32 cellular contexts compared by ENCODE assay signal in genomic region chr20:23946206-23946605, GRCh38. TPM values are rescaled to one million over a fixed set of nuclear protein-coding genes. Genes with fewer than 3 reads are reported as not detected.
"Had no signal": no experiment of that assay in that cellular context is flagged by ENCODE, and none has a peak within 500 bp of the region (broad histone marks: within the 10 kb centered on the region; RNA-seq: fewer than 3 reads in every experiment).

No MANE protein-coding gene starts in this region.

- ATAC-seq: stimulated activated effector memory CD8-positive, alpha-beta T cell treated with anti-CD3 and anti-CD28 coated beads, Interleukin-12 subunit alpha, Interleukin-12 subunit beta, amount 100 ng/mL, for 72 hours; stimulated activated memory B cell treated with anti-CD40 and anti-IgM and Interleukin-4, amounts not matched to agents 10 μg/mL and 1 μg/mL and 100 μg/mL, for 72 hours; stimulated activated naive B cell treated with anti-CD40 and anti-IgM and Interleukin-4, amounts not matched to agents 10 μg/mL and 1 μg/mL and 100 μg/mL, for 72 hours; stimulated activated naive CD8-positive, alpha-beta T cell treated with anti-CD3 and anti-CD28 coated beads, Interleukin-15, amount 100 ng/mL, for 72 hours; stimulated activated naive CD8-positive, alpha-beta T cell treated with anti-CD3 and anti-CD28 coated beads, Interleukin-15, Interleukin-2, amounts not matched to agents 100 U/mL and 50 U/mL, for 24 hours; upper lobe of right lung had no signal

- H3K36me3 Mint-ChIP-seq: stimulated activated effector memory CD8-positive, alpha-beta T cell treated with anti-CD3 and anti-CD28 coated beads, Interleukin-12 subunit alpha, Interleukin-12 subunit beta, amount 100 ng/mL, for 72 hours; stimulated activated memory B cell treated with anti-CD40 and anti-IgM and Interleukin-4, amounts not matched to agents 10 μg/mL and 1 μg/mL and 100 μg/mL, for 72 hours; stimulated activated naive B cell treated with anti-CD40 and anti-IgM and Interleukin-4, amounts not matched to agents 10 μg/mL and 1 μg/mL and 100 μg/mL, for 72 hours; type B pancreatic cell had no signal

- H3K27me3 Mint-ChIP-seq: stimulated activated memory B cell treated with anti-CD40 and anti-IgM and Interleukin-4, amounts not matched to agents 10 μg/mL and 1 μg/mL and 100 μg/mL, for 72 hours; stimulated activated naive B cell treated with anti-CD40 and anti-IgM and Interleukin-4, amounts not matched to agents 10 μg/mL and 1 μg/mL and 100 μg/mL, for 72 hours; stimulated activated naive CD8-positive, alpha-beta T cell treated with anti-CD3 and anti-CD28 coated beads, Interleukin-15, amount 100 ng/mL, for 72 hours; stimulated activated naive CD8-positive, alpha-beta T cell treated with anti-CD3 and anti-CD28 coated beads, Interleukin-15, Interleukin-2, amounts not matched to agents 100 ng/mL and 50 ng/mL, for 24 hours had no signal

- DNase-seq: stimulated activated CD4-positive, alpha-beta T cell treated with anti-CD3 and anti-CD28 coated beads, Interleukin-2, amount 100 ng/mL, for 48 hours; stimulated activated CD4-positive, alpha-beta T cell treated with anti-CD3 and anti-CD28 coated beads, Interleukin-4, amount 100 ng/mL, for 24 hours; stimulated activated CD4-positive, alpha-beta T cell treated with anti-CD3 and anti-CD28 coated beads, Interleukin-4, amount 100 ng/mL, for 4 hours; stimulated activated CD8-positive, alpha-beta memory T cell treated with anti-CD3 and anti-CD28 coated beads, Interleukin-4, amount 100 ng/mL, for 48 hours; stimulated activated naive B cell treated with anti-CD40 and anti-IgM and Interleukin-4, amounts not matched to agents 10 μg/mL and 1 μg/mL and 100 μg/mL, for 72 hours; stimulated activated naive CD4-positive, alpha-beta T cell; stimulated activated naive CD4-positive, alpha-beta T cell treated with Interleukin-2 at 50 U/mL for 16 hours; stimulated activated naive CD8-positive, alpha-beta T cell treated with anti-CD3 and anti-CD28 coated beads, Interleukin-15, amount 100 ng/mL, for 72 hours; stimulated activated naive CD8-positive, alpha-beta T cell treated with anti-CD3 and anti-CD28 coated beads, Interleukin-15, Interleukin-2, amounts not matched to agents 100 U/mL and 50 U/mL, for 24 hours; stomach; substantia nigra; testis; thyroid gland; tibial artery; transverse colon; trophoblast cell; upper lobe of left lung; upper lobe of right lung; uterus had no signal

- H3K4me3 ChIP-seq: stomach, suprapubic skin, testis, thoracic aorta, thyroid gland, tibial artery, tibial nerve, transverse colon, upper lobe of left lung, upper lobe of right lung, uterus, vagina had no signal

- H3K4me1 ChIP-seq: stomach, suprapubic skin, testis, thyroid gland, tibial artery, tibial nerve, transverse colon, upper lobe of left lung, upper lobe of right lung, uterus, vagina had no signal

- H3K4me1 Mint-ChIP-seq: stimulated activated effector memory CD8-positive, alpha-beta T cell treated with anti-CD3 and anti-CD28 coated beads, Interleukin-12 subunit alpha, Interleukin-12 subunit beta, amount 100 ng/mL, for 72 hours; stimulated activated memory B cell treated with anti-CD40 and anti-IgM and Interleukin-4, amounts not matched to agents 10 μg/mL and 1 μg/mL and 100 μg/mL, for 72 hours; stimulated activated naive B cell treated with anti-CD40 and anti-IgM and Interleukin-4, amounts not matched to agents 10 μg/mL and 1 μg/mL and 100 μg/mL, for 72 hours; stimulated activated naive CD8-positive, alpha-beta T cell treated with anti-CD3 and anti-CD28 coated beads, Interleukin-15, amount 100 ng/mL, for 72 hours had no signal

- H3K4me3 Mint-ChIP-seq: stimulated activated effector memory CD8-positive, alpha-beta T cell treated with anti-CD3 and anti-CD28 coated beads, Interleukin-12 subunit alpha, Interleukin-12 subunit beta, amount 100 ng/mL, for 72 hours; stimulated activated memory B cell treated with anti-CD40 and anti-IgM and Interleukin-4, amounts not matched to agents 10 μg/mL and 1 μg/mL and 100 μg/mL, for 72 hours; stimulated activated naive B cell treated with anti-CD40 and anti-IgM and Interleukin-4, amounts not matched to agents 10 μg/mL and 1 μg/mL and 100 μg/mL, for 72 hours; stimulated activated naive CD8-positive, alpha-beta T cell treated with anti-CD3 and anti-CD28 coated beads, Interleukin-15, amount 100 ng/mL, for 72 hours; stimulated activated naive CD8-positive, alpha-beta T cell treated with anti-CD3 and anti-CD28 coated beads, Interleukin-15, Interleukin-2, amounts not matched to agents 100 ng/mL and 50 ng/mL, for 24 hours; type B pancreatic cell had no signal

- H3K27me3 ChIP-seq: suprapubic skin, testis, thyroid gland, tibial artery, tibial nerve, transverse colon, upper lobe of left lung, upper lobe of right lung, uterus, vagina had no signal

- H3K9me3 Mint-ChIP-seq: stimulated activated effector memory CD8-positive, alpha-beta T cell treated with anti-CD3 and anti-CD28 coated beads, Interleukin-12 subunit alpha, Interleukin-12 subunit beta, amount 100 ng/mL, for 72 hours; stimulated activated memory B cell treated with anti-CD40 and anti-IgM and Interleukin-4, amounts not matched to agents 10 μg/mL and 1 μg/mL and 100 μg/mL, for 72 hours; stimulated activated naive B cell treated with anti-CD40 and anti-IgM and Interleukin-4, amounts not matched to agents 10 μg/mL and 1 μg/mL and 100 μg/mL, for 72 hours; stimulated activated naive CD8-positive, alpha-beta T cell treated with anti-CD3 and anti-CD28 coated beads, Interleukin-15, amount 100 ng/mL, for 72 hours; stimulated activated naive CD8-positive, alpha-beta T cell treated with anti-CD3 and anti-CD28 coated beads, Interleukin-15, Interleukin-2, amounts not matched to agents 100 ng/mL and 50 ng/mL, for 24 hours; type B pancreatic cell had no signal

- H3K9me3 ChIP-seq: stomach, suprapubic skin, testis, thoracic aorta, thyroid gland, tibial artery, tibial nerve, transverse colon, upper lobe of left lung, upper lobe of right lung, uterus, vagina had no signal

- H3K36me3 ChIP-seq: stomach, suprapubic skin, thoracic aorta, thyroid gland, tibial artery, tibial nerve, transverse colon, upper lobe of left lung, upper lobe of right lung, uterus, vagina had no signal

- H3K27ac ChIP-seq: stomach, suprapubic skin, testis, thoracic aorta, thyroid gland, tibial artery, tibial nerve, transverse colon, upper lobe of left lung, upper lobe of right lung, uterus, vagina had no signal

- H3K27ac Mint-ChIP-seq: stimulated activated effector memory CD8-positive, alpha-beta T cell treated with anti-CD3 and anti-CD28 coated beads, Interleukin-12 subunit alpha, Interleukin-12 subunit beta, amount 100 ng/mL, for 72 hours; stimulated activated memory B cell treated with anti-CD40 and anti-IgM and Interleukin-4, amounts not matched to agents 10 μg/mL and 1 μg/mL and 100 μg/mL, for 72 hours; stimulated activated naive B cell treated with anti-CD40 and anti-IgM and Interleukin-4, amounts not matched to agents 10 μg/mL and 1 μg/mL and 100 μg/mL, for 72 hours; stimulated activated naive CD8-positive, alpha-beta T cell treated with anti-CD3 and anti-CD28 coated beads, Interleukin-15, amount 100 ng/mL, for 72 hours; stimulated activated naive CD8-positive, alpha-beta T cell treated with anti-CD3 and anti-CD28 coated beads, Interleukin-15, Interleukin-2, amounts not matched to agents 100 ng/mL and 50 ng/mL, for 24 hours; type B pancreatic cell had no signal

RNA-seq across cellular contexts. Expression of gene GGTLC1, which starts 42.4 kb away (rescaled TPM):
- total RNA-seq: stomach, subcutaneous adipose tissue, suprapubic skin, temporal lobe, thoracic aorta, tibial nerve, transverse colon, ureter, urinary bladder, uterus, vagina had no signal
- polyA plus RNA-seq: stomach, thymus, urinary bladder had no signal
